17 cellular contexts compared by ENCODE assay signal in genomic region chr2:223123859-223124610, GRCh38.
DNase-seq lines count a peak whose midpoint lies in the region; TF ChIP-seq lines count a peak whose summit lies in the region.
"Had no signal": no experiment of that assay in that cellular context is flagged by ENCODE, and none has a peak within 500 bp of the region (broad histone marks: within the 10 kb centered on the region; RNA-seq: fewer than 3 reads in every experiment).

No MANE protein-coding gene starts in this region.

- H3K9me3 ChIP-seq in mesenchymal stem cell (ENCODE audit: control insufficient read depth, low read length): no peaks in the 10 kb centered on the region
- H3K9me3 ChIP-seq: SJSA1 had no signal

- H3K4me3 ChIP-seq in HFF-Myc (replicated peaks; ENCODE audit: low read depth, low read length) (peak overlapping the region; percentile 18), mesenchymal stem cell (ENCODE audit: insufficient read depth in 1 of 2, low read depth in 1 of 2, low read length in 2 of 2) (peak overlapping the region in 1 of 2 experiments; percentile 51)
- H3K4me3 ChIP-seq: SJSA1 had no signal

- H3K79me1 ChIP-seq in mesenchymal stem cell (replicated peaks; ENCODE audit: low read length, poor library complexity, severe bottlenecking): no peaks in the 10 kb centered on the region

- no peaks in the 10 kb centered on the region for H3K27me3 ChIP-seq in mesenchymal stem cell (ENCODE audit: control insufficient read depth in 1 of 2, insufficient read depth in 1 of 2, low read length in 2 of 2)
- H3K27me3 ChIP-seq: SJSA1 had no signal

- no peak overlapping the region for H2BK120ac ChIP-seq in mesenchymal stem cell (ENCODE audit: low read depth, low read length)

- H3K18ac ChIP-seq in mesenchymal stem cell (ENCODE audit: low read depth in 1 of 2, low read length in 2 of 2): no peak overlapping the region

- H3K4me1 ChIP-seq in mesenchymal stem cell (ENCODE audit: control insufficient read depth, insufficient read depth, low read depth, low read length): no peaks in the 10 kb centered on the region

- no peak overlapping the region for H3K23ac ChIP-seq in mesenchymal stem cell (ENCODE audit: low read length in 2 of 2)

- H3K4ac ChIP-seq in mesenchymal stem cell (ENCODE audit: low read depth in 1 of 2, low read length in 2 of 2): no peak overlapping the region

- DNase-seq in AG08396 (ENCODE audit: low spot score): peak; percentile 12
- peak; percentile 92 for DNase-seq in HFF-Myc (ENCODE audit: extremely low read depth, low read depth)
- peak; percentile 77 for DNase-seq in fibroblast of gingiva (ENCODE audit: low read depth)
- DNase-seq in mesenchymal stem cell: peak; percentile 32
- DNase-seq in NCI-H1694 (lab: John Stamatoyannopoulos, UW): no peak
- DNase-seq in RPMI8226: no peak
- DNase-seq in activated gamma-delta T cell (lab: John Stamatoyannopoulos, UW): no peak
- no peak for DNase-seq in activated gamma-delta T cell treated with Interleukin-2 at 50 U/mL for 16 hours
- DNase-seq: activated CD4-positive, alpha-beta T cell treated with anti-CD3 and anti-CD28 coated beads for 36 hours; activated CD8-positive, alpha-beta memory T cell treated with anti-CD3 and anti-CD28 coated beads, Interleukin-2, amount 50 U/mL, for 4 hours; activated naive CD4-positive, alpha-beta T cell; NCI-H2081 treated with DMSO at 0.1 percent for 48 hours; NCI-H524 treated with DMSO at 0.1 percent for 48 hours; retina; stimulated activated naive CD8-positive, alpha-beta T cell treated with anti-CD3 and anti-CD28 coated beads, Interleukin-15, amount 100 ng/mL, for 72 hours; T1000 had no signal

- H4K91ac ChIP-seq in mesenchymal stem cell (ENCODE audit: low read length): no peak overlapping the region

- H2AK5ac ChIP-seq in mesenchymal stem cell (ENCODE audit: low read length, severe bottlenecking): no peak overlapping the region

- H2BK15ac ChIP-seq in mesenchymal stem cell (ENCODE audit: low read depth, poor library complexity, severe bottlenecking): no peak overlapping the region

- H3K36me3 ChIP-seq in mesenchymal stem cell (ENCODE audit: control insufficient read depth in 1 of 2, insufficient read depth in 2 of 2, low read depth in 1 of 2, low read length in 2 of 2): no peaks in the 10 kb centered on the region
- H3K36me3 ChIP-seq: SJSA1 had no signal

- no peak overlapping the region for H3K14ac ChIP-seq in mesenchymal stem cell (ENCODE audit: low read length in 2 of 2)

- WGBS in mesenchymal stem cell: 46% methylated on average over 4 of the region's 6 CpGs

- peak overlapping the region; percentile 72 for H3K9ac ChIP-seq in mesenchymal stem cell (ENCODE audit: low read length)

- no peak overlapping the region for H2AFZ ChIP-seq in mesenchymal stem cell (ENCODE audit: low read depth, low read length)

- no peak overlapping the region for H3K4me2 ChIP-seq in mesenchymal stem cell (ENCODE audit: low read length, poor library complexity, severe bottlenecking)

- no peak overlapping the region for H2BK5ac ChIP-seq in mesenchymal stem cell (ENCODE audit: low read depth, low read length, poor library complexity, severe bottlenecking)

- no peak for TF ChIP-seq CTCF in HFF-Myc (IDR thresholded peaks at IDR 0.05; ENCODE audit: low read depth, low read length, missing control alignments)

- H4K8ac ChIP-seq in mesenchymal stem cell (ENCODE audit: low read length): no peak overlapping the region

- H3K27ac ChIP-seq in mesenchymal stem cell (ENCODE audit: low read length, poor library complexity, severe bottlenecking): no peak overlapping the region
- H3K27ac ChIP-seq: SJSA1 had no signal

- no peak overlapping the region for H2BK12ac ChIP-seq in mesenchymal stem cell (ENCODE audit: low read length in 2 of 2)

Comparison
In these comparisons a context has a peak if more than half of its experiments do, and no peak if none do; other contexts are left out.
1. DNase-seq: peak in AG08396 (single experiment), HFF-Myc (single experiment), fibroblast of gingiva (single experiment) and mesenchymal stem cell (single experiment); none in NCI-H1694 (single experiment), RPMI8226 (single experiment), activated gamma-delta T cell (single experiment) and activated gamma-delta T cell treated with Interleukin-2 at 50 U/mL for 16 hours (single experiment).